Comparison of ENCODE assay signal across 9 cellular contexts in the genomic region with DNA sequence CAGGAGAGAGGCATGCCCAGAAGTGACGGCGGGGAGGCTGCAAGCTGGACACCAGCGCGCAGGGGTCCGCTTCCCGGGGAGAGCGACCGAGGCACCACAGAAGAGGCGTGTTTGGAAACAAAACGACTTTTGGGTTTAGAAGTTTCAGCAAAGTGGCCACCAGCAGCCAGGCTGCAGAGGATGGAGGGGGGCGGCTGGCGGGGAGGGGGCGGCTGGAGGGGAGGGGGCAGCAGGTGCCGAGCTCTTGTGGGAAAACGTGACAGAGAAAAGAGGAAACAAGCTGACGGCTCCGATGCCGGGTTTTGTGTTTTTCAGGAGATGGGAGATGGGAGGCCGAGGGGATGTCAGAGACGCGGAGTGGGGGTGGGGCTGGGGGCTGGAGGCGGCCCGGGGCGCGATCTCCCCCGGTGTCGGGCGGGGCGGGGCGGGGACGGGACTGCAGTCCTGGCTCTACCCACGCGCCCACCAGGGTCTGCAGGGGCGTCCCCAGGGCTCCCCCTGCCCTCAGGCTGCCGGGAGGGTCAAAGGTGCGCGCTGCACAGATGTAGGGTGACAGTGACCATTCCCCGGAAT. TPM values are rescaled to one million over a fixed set of nuclear protein-coding genes. Genes with fewer than 3 reads are reported as not detected.
DNase-seq lines count a peak whose midpoint lies in the region; ATAC-seq and TF ChIP-seq lines count a peak whose summit lies in the region.
"Had no signal": no experiment of that assay in that cellular context is flagged by ENCODE, and none has a peak within 500 bp of the region (broad histone marks: within the 10 kb centered on the region; RNA-seq: fewer than 3 reads in every experiment).

No MANE protein-coding gene starts in this region.

- H3K9me3 ChIP-seq in ES-I3 (ENCODE audit: control insufficient read depth, insufficient read depth, low read length) (no peaks in the 10 kb centered on the region), iPS-15b (ENCODE audit: control insufficient read depth, insufficient read depth, low read length) (no peaks in the 10 kb centered on the region), skeletal muscle satellite cell (replicated peaks; ENCODE audit: low read length) (no peaks in the 10 kb centered on the region)

- peaks cover 21% of the 10 kb centered on the region for H3K27me3 Mint-ChIP-seq in activated CD8-positive, alpha-beta T cell treated with anti-CD3 and anti-CD28 coated beads for 36 hours

- no peak for TF ChIP-seq CTCF in activated CD8-positive, alpha-beta T cell treated with anti-CD3 and anti-CD28 coated beads for 36 hours (IDR thresholded peaks at IDR 0.05)

- H3K9ac ChIP-seq in ES-I3 (ENCODE audit: low read depth, low read length) = peak overlapping the region; percentile 62; the same call in 1 of the 2 replicates
- no peak overlapping the region for H3K9ac ChIP-seq in iPS-15b (ENCODE audit: low read depth, low read length)
- H3K9ac ChIP-seq in skeletal muscle satellite cell (ENCODE audit: low read depth, low read length) = no peak overlapping the region

- no peaks in the 10 kb centered on the region for H3K36me3 Mint-ChIP-seq in activated CD8-positive, alpha-beta T cell treated with anti-CD3 and anti-CD28 coated beads for 36 hours (ENCODE audit: low read depth)

- CTCF ChIA-PET in activated CD8-positive, alpha-beta T cell treated with anti-CD3 and anti-CD28 coated beads for 36 hours (lab: Charles Lee) = interaction anchor here (0.9 to 1.3 kb wide), 2 partner anchors 13 to 71 kb away, joined by 3 read pairs; no protein-coding TSS in a partner anchor

- H3K27me3 ChIP-seq in iPS-15b (ENCODE audit: control insufficient read depth, insufficient read depth, low read length) = peaks cover 34% of the 10 kb centered on the region
- H3K27me3 ChIP-seq in skeletal muscle satellite cell (ENCODE audit: control insufficient read depth, insufficient read depth, low read length) = peaks cover 32% of the 10 kb centered on the region

- peak overlapping the region; percentile 35 for H3K4me3 ChIP-seq in iPS-15b (ENCODE audit: low read depth, low read length)
- H3K4me3 ChIP-seq in skeletal muscle satellite cell (ENCODE audit: low read length) = no peak overlapping the region

- DNase-seq in activated CD8-positive, alpha-beta T cell treated with anti-CD3 and anti-CD28 coated beads for 36 hours = no peak
- DNase-seq in mesenteric fat pad (ENCODE audit: low spot score) (no peak), NCI-H69 (lab: John Stamatoyannopoulos, UW) (no peak)
- DNase-seq in activated CD4-positive, CD25-positive, alpha-beta regulatory T cell (lab: John Stamatoyannopoulos, UW) = no peak
- DNase-seq: NCI-H1436 had no signal

- peak overlapping the region; percentile 55 for H3K4me3 Mint-ChIP-seq in activated CD8-positive, alpha-beta T cell treated with anti-CD3 and anti-CD28 coated beads for 36 hours

- peak overlapping the region; percentile 83 for H3K4me2 ChIP-seq in skeletal muscle satellite cell (ENCODE audit: low read length)

- no peak overlapping the region for H3K27ac Mint-ChIP-seq in activated CD8-positive, alpha-beta T cell treated with anti-CD3 and anti-CD28 coated beads for 36 hours

- POLR2A ChIA-PET in activated CD8-positive, alpha-beta T cell treated with anti-CD3 and anti-CD28 coated beads for 36 hours (lab: Charles Lee) = interaction anchor here (0.6 kb wide), 1 partner anchor 9 kb away, joined by 3 read pairs; no protein-coding TSS in a partner anchor

- H3K36me3 ChIP-seq in ES-I3 (ENCODE audit: insufficient read depth, low read length) (no peaks in the 10 kb centered on the region), iPS-15b (ENCODE audit: control insufficient read depth, insufficient read depth, low read length) (no peaks in the 10 kb centered on the region), skeletal muscle satellite cell (ENCODE audit: insufficient read depth, low read length) (no peaks in the 10 kb centered on the region)

- peaks cover 3% of the 10 kb centered on the region for H3K9me3 Mint-ChIP-seq in activated CD8-positive, alpha-beta T cell treated with anti-CD3 and anti-CD28 coated beads for 36 hours

- ATAC-seq in activated CD8-positive, alpha-beta T cell treated with anti-CD3 and anti-CD28 coated beads for 36 hours = no peak
- ATAC-seq in HG02759 (IDR thresholded peaks at IDR 0.05; ENCODE audit: unreplicated experiment) = no peak

- peaks cover 9% of the 10 kb centered on the region for H3K4me1 Mint-ChIP-seq in activated CD8-positive, alpha-beta T cell treated with anti-CD3 and anti-CD28 coated beads for 36 hours (ENCODE audit: low read depth)

- H3K4me1 ChIP-seq in ES-I3 (ENCODE audit: insufficient read depth, low read length) (peaks cover 22% of the 10 kb centered on the region), iPS-15b (ENCODE audit: control insufficient read depth, insufficient read depth, low read length) (peaks cover 11% of the 10 kb centered on the region), skeletal muscle satellite cell (ENCODE audit: control insufficient read depth, insufficient read depth, low read length) (peaks cover 7% of the 10 kb centered on the region)

- intact Hi-C loops in activated CD8-positive, alpha-beta T cell treated with anti-CD3 and anti-CD28 coated beads for 36 hours (cut with micrococcal nuclease) = loop anchor here (5.0 kb wide), 1 partner anchor 242 kb away; a partner anchor contains a TSS

RNA-seq across cellular contexts. Expression of gene RPH3AL, which starts 32.1 kb away (rescaled TPM):
- 1 to 10 TPM in 1 of 2 experiments, under 1 TPM in 1; 0.72 to 1.1 TPM for total RNA-seq in activated CD8-positive, alpha-beta T cell treated with anti-CD3 and anti-CD28 coated beads for 36 hours
- 1.8 and 3.5 TPM in 2 replicates for total RNA-seq in skeletal muscle satellite cell (2012; rRNA removed)
- total RNA-seq in mesenteric fat pad = 31.5 TPM

Comparison
In these comparisons a context has a peak if more than half of its experiments do, and no peak if none do; other contexts are left out.
1. RNA of gene RPH3AL, which starts 32.1 kb away (total RNA-seq): 31.5 TPM in mesenteric fat pad (single experiment); 0.72 to 1.1 TPM in activated CD8-positive, alpha-beta T cell treated with anti-CD3 and anti-CD28 coated beads for 36 hours; every median in the first group is over 10 times any median in the second.